12 cellular contexts compared by ENCODE assay signal in genomic region chr3:55481918-55482495, GRCh38. TPM values are rescaled to one million over a fixed set of nuclear protein-coding genes. Genes with fewer than 3 reads are reported as not detected.
A peak's percentile ranks its signal among the peaks of the same experiment; 100 is the strongest.
DNase-seq lines count a peak whose midpoint lies in the region; ATAC-seq, FAIRE-seq and TF ChIP-seq lines count a peak whose summit lies in the region.
"Had no signal": no experiment of that assay in that cellular context is flagged by ENCODE, and none has a peak within 500 bp of the region (broad histone marks: within the 10 kb centered on the region; RNA-seq: fewer than 3 reads in every experiment).

No MANE protein-coding gene starts in this region.

- peak overlapping the region in 1 of 2 experiments; percentile 77; a peak in 1 of 4 replicates for H3K27ac ChIP-seq in SK-N-SH (ENCODE audit: low read depth in 2 of 2, low read length in 1 of 2)
- no peak overlapping the region for H3K27ac ChIP-seq in H1 (ENCODE audit: low read depth, low read length)
- H3K27ac ChIP-seq in upper lobe of left lung: no peak overlapping the region
- no peak overlapping the region for H3K27ac ChIP-seq in MM.1S (ENCODE audit: low read length)

- no peak overlapping the region for H4K5ac ChIP-seq in H1 (ENCODE audit: insufficient read length, low read depth, low read length)

- no peak overlapping the region for H2BK15ac ChIP-seq in H1 (ENCODE audit: low read length)

- H3K23me2 ChIP-seq in H1 (ENCODE audit: low read depth, low read length): peaks cover 41% of the 10 kb centered on the region

- TF ChIP-seq POLR2A in H1 (IDR thresholded peaks at IDR 0.05; ENCODE audit: control extremely low read depth in 1 of 2, low read depth in 2 of 2, low read length in 2 of 2): no peak
- no peak for TF ChIP-seq POLR2A in upper lobe of left lung (IDR thresholded peaks at IDR 0.05)

- H2AK5ac ChIP-seq in H1 (ENCODE audit: low read depth, low read length): no peak overlapping the region

- no peak overlapping the region for H2BK20ac ChIP-seq in H1 (ENCODE audit: low read length)

- no peak overlapping the region for H3K14ac ChIP-seq in H1 (ENCODE audit: insufficient read length)

- H2BK12ac ChIP-seq in H1 (ENCODE audit: low read depth, low read length): peak overlapping the region; percentile 27; the same call in 1 of the 2 replicates

- H3K4me2 ChIP-seq in SK-N-SH (peak overlapping the region; percentile 80), H1 (ENCODE audit: insufficient read depth in 1 of 2, low read depth in 2 of 2, low read length in 2 of 2) (peak overlapping the region; percentile 99), MM.1S (ENCODE audit: low read depth, low read length) (no peak overlapping the region)

- H3F3A ChIP-seq in SK-N-SH (replicated peaks; ENCODE audit: insufficient read depth): peaks cover 4% of the 10 kb centered on the region
- no peaks in the 10 kb centered on the region; the same call in 1 of the 2 replicates for H3F3A ChIP-seq in MM.1S (ENCODE audit: insufficient read depth, low read length)

- H3K27me3 ChIP-seq in SK-N-SH (ENCODE audit: insufficient read depth): no peaks in the 10 kb centered on the region
- peaks cover 30 to 77% (median 60%) of the 10 kb centered on the region in 4 experiments for H3K27me3 ChIP-seq in H1 (replicated peaks in 1 of 4; ENCODE audit: control insufficient read depth in 3 of 4, extremely low read depth in 1 of 4, insufficient read depth in 3 of 4, low read length in 3 of 4)
- peaks cover 0 to 5% (median 1%) of the 10 kb centered on the region in 4 donors for H3K27me3 ChIP-seq in upper lobe of left lung
- no peaks in the 10 kb centered on the region for H3K27me3 ChIP-seq in MM.1S (replicated peaks; ENCODE audit: insufficient read depth, low read length)

- H3K9me3 Mint-ChIP-seq in mesothelial cell of epicardium: no peaks in the 10 kb centered on the region
- H3K9me3 Mint-ChIP-seq: activated naive CD8-positive, alpha-beta T cell treated with anti-CD3 and anti-CD28 coated beads, Interleukin-2, amount 10 ng/mL, durations not matched to agents 7 days and 5 days; memory B cell had no signal

- peaks cover 21% of the 10 kb centered on the region for H3K27me3 Mint-ChIP-seq in mesothelial cell of epicardium (ENCODE audit: low read depth)

- no peak for TF ChIP-seq RAD21 in SK-N-SH (IDR thresholded peaks at IDR 0.05; ENCODE audit: low read length)
- TF ChIP-seq RAD21 in H1 (IDR thresholded peaks at IDR 0.05 in 1 of 2, conservative IDR thresholded peaks at IDR 0.05 in 1 of 2; ENCODE audit: low read depth in 2 of 2, low read length in 2 of 2): no peak

- no peak overlapping the region for H3K23ac ChIP-seq in H1 (ENCODE audit: insufficient read length)

- H3K4ac ChIP-seq in H1 (replicated peaks; ENCODE audit: insufficient read length, low read depth, low read length): no peak overlapping the region

- H3K56ac ChIP-seq in H1 (replicated peaks; ENCODE audit: insufficient read length, low read depth, low read length): no peak overlapping the region

- H4K20me1 ChIP-seq in SK-N-SH (ENCODE audit: insufficient read depth) (no peaks in the 10 kb centered on the region), H1 (replicated peaks in 1 of 2; ENCODE audit: control insufficient read depth in 1 of 2, insufficient read depth in 2 of 2, low read length in 2 of 2) (peaks cover 5 to 12% of the 10 kb centered on the region in 2 experiments), MM.1S (ENCODE audit: insufficient read depth, low read length) (no peaks in the 10 kb centered on the region)

- peak overlapping the region; percentile 77 for H3K27ac Mint-ChIP-seq in mesothelial cell of epicardium
- H3K27ac Mint-ChIP-seq: activated naive CD8-positive, alpha-beta T cell treated with anti-CD3 and anti-CD28 coated beads, Interleukin-2, amount 10 ng/mL, durations not matched to agents 7 days and 5 days; memory B cell had no signal

- H3K9me2 ChIP-seq in SK-N-SH: no peaks in the 10 kb centered on the region
- H3K9me2 ChIP-seq in MM.1S (replicated peaks; ENCODE audit: insufficient read depth, low read length): no peaks in the 10 kb centered on the region

- H2AFZ ChIP-seq in SK-N-SH (ENCODE audit: low read depth) (no peak overlapping the region), H1 (ENCODE audit: low read length) (no peak overlapping the region; the same call in 1 of the 2 replicates), MM.1S (ENCODE audit: low read length) (no peak overlapping the region)

- H3K18ac ChIP-seq in H1 (ENCODE audit: extremely low read depth, low read length): peak overlapping the region; percentile 71

- H2BK5ac ChIP-seq in H1 (ENCODE audit: low read depth, low read length): peak overlapping the region; percentile 24; the same call in 1 of the 2 replicates

- H3K4me3 ChIP-seq in SK-N-SH (ENCODE audit: low read depth in 2 of 2, low read length in 1 of 2) (peak overlapping the region in 1 of 2 experiments; percentile 68; a peak in 2 of 4 replicates), H1 (ENCODE audit: extremely low read depth in 1 of 4, insufficient read depth in 2 of 4, low read depth in 3 of 4, low read length in 4 of 4) (peak overlapping the region; percentile 45 to 90 (median 57)), upper lobe of left lung (peak overlapping the region in 3 of 4 donors; percentile 32 to 38 (median 37)), MM.1S (ENCODE audit: low read length) (no peak overlapping the region)

- H3K4me1 Mint-ChIP-seq in mesothelial cell of epicardium: peaks cover 72% of the 10 kb centered on the region

- H4K91ac ChIP-seq in H1 (replicated peaks; ENCODE audit: insufficient read length, low read length): no peak overlapping the region

- H3K4me1 ChIP-seq in SK-N-SH (ENCODE audit: control insufficient read depth in 1 of 2, insufficient read depth in 2 of 2, low read depth in 1 of 2, low read length in 1 of 2) (peaks cover 3 to 22% of the 10 kb centered on the region in 2 experiments; a peak in 2 of 4 replicates), H1 (replicated peaks in 1 of 4; ENCODE audit: control insufficient read depth in 3 of 4, insufficient read depth in 4 of 4, low read length in 3 of 4) (peaks cover 0 to 20% (median 9%) of the 10 kb centered on the region in 4 experiments; a peak in 6 of 7 replicates), upper lobe of left lung (peaks cover 5 to 38% (median 24%) of the 10 kb centered on the region in 4 donors), MM.1S (ENCODE audit: low read length) (no peaks in the 10 kb centered on the region)

- no peak overlapping the region for H4K8ac ChIP-seq in H1 (ENCODE audit: extremely low read depth, insufficient read depth, low read length)

- no peak for ATAC-seq in SK-N-SH treated with all-trans-retinoic acid at 6 μM for 48 hours
- ATAC-seq in upper lobe of left lung (ENCODE audit: low FRiP score in 2 of 2): no peak
- ATAC-seq in GM19324 (IDR thresholded peaks at IDR 0.05; ENCODE audit: low FRiP score, unreplicated experiment): no peak

- FAIRE-seq in H1 (lab: Jason Lieb, UNC): no peak
- FAIRE-seq: A204.1 had no signal

- H3K36me3 ChIP-seq in SK-N-SH (replicated peaks in 1 of 2; ENCODE audit: control insufficient read depth in 1 of 2, insufficient read depth in 2 of 2, low read length in 1 of 2) (peaks cover 15 to 20% of the 10 kb centered on the region in 2 experiments), H1 (ENCODE audit: control insufficient read depth in 2 of 4, insufficient read depth in 4 of 4, low read length in 3 of 4) (0 out of 8 replicates have a peak, but pooled peaks cover 0 to 2% (median 0%) of the 10 kb centered on the region in 4 experiments), upper lobe of left lung (no peaks in the 10 kb centered on the region), MM.1S (replicated peaks; ENCODE audit: insufficient read depth, low read length) (no peaks in the 10 kb centered on the region)

- H3K79me2 ChIP-seq in SK-N-SH (ENCODE audit: insufficient read depth) (peaks cover 99% of the 10 kb centered on the region), H1 (ENCODE audit: control insufficient read depth in 1 of 2, insufficient read depth in 2 of 2, low read length in 2 of 2) (no peaks in the 10 kb centered on the region), MM.1S (ENCODE audit: low read length) (no peaks in the 10 kb centered on the region)

- no peak for TF ChIP-seq CTCF in SK-N-SH (IDR thresholded peaks at IDR 0.05)
- no peak for TF ChIP-seq CTCF in H1 (IDR thresholded peaks at IDR 0.05; ENCODE audit: control extremely low read depth in 1 of 3, insufficient read depth in 1 of 3, low read depth in 1 of 3, low read length in 3 of 3)
- TF ChIP-seq CTCF in mesothelial cell of epicardium (IDR thresholded peaks at IDR 0.05; ENCODE audit: unreplicated experiment): peak; percentile 32
- TF ChIP-seq CTCF in upper lobe of left lung (IDR thresholded peaks at IDR 0.05): no peak
- no peak for TF ChIP-seq CTCF in MM.1S (IDR thresholded peaks at IDR 0.05; ENCODE audit: low read length)

- H3K4me3 Mint-ChIP-seq in mesothelial cell of epicardium: peak overlapping the region; percentile 97
- H3K4me3 Mint-ChIP-seq: activated naive CD8-positive, alpha-beta T cell treated with anti-CD3 and anti-CD28 coated beads, Interleukin-2, amount 10 ng/mL, durations not matched to agents 7 days and 5 days; memory B cell had no signal

- no peaks in the 10 kb centered on the region for H3K79me1 ChIP-seq in H1 (ENCODE audit: low read depth, low read length)

- H3K9ac ChIP-seq in SK-N-SH (peak overlapping the region; percentile 79), H1 (replicated peaks in 1 of 4; ENCODE audit: extremely low read depth in 1 of 4, low read depth in 3 of 4, low read length in 3 of 4) (no peak overlapping the region), MM.1S (ENCODE audit: low read length) (no peak overlapping the region)

- DNase-seq in SK-N-SH (no peak), H1 (ENCODE audit: low read depth in 1 of 2, low spot score in 2 of 2) (no peak), mesothelial cell of epicardium (ENCODE audit: low spot score in 2 of 2, unreplicated experiment in 2 of 2) (no peak), upper lobe of left lung (peak in 1 of 2 donors; percentile 74), MM.1S (no peak)
- DNase-seq in activated CD8-positive, alpha-beta memory T cell treated with anti-CD3 and anti-CD28 coated beads, Interleukin-2, amount 50 U/mL, for 4 hours: no peak
- DNase-seq: activated naive CD8-positive, alpha-beta T cell treated with anti-CD3 and anti-CD28 coated beads, Interleukin-2, amount 10 ng/mL, durations not matched to agents 7 days and 5 days; NCI-H2029 treated with DMSO at 0.1 percent for 48 hours had no signal

- CTCF ChIA-PET in SK-N-SH (lab: Yijun Ruan, JAX): interaction anchor here (1.6 kb wide), 1 partner anchor 770 kb away, joined by 3 read pairs; no protein-coding TSS in a partner anchor
- CTCF ChIA-PET in H1 (lab: Charles Lee; ENCODE audit: partially characterized antibody): interaction anchor here (0.7 to 1.1 kb wide), 2 partner anchors 153 to 400 kb away, joined by 3 read pairs; no protein-coding TSS in a partner anchor

- peaks cover 12% of the 10 kb centered on the region for H3K36me3 Mint-ChIP-seq in mesothelial cell of epicardium

- POLR2A ChIA-PET in SK-N-SH (lab: Yijun Ruan, JAX): no interaction called here
- POLR2A ChIA-PET in H1 (lab: Charles Lee; ENCODE audit: partially characterized antibody): interaction anchor here (1.0 to 1.6 kb wide), 2 partner anchors 8 to 10 kb away, joined by 3 to 4 read pairs; no protein-coding TSS in a partner anchor

- H2BK120ac ChIP-seq in H1 (replicated peaks; ENCODE audit: low read depth, low read length): no peak overlapping the region

- no peaks in the 10 kb centered on the region for H3K9me3 ChIP-seq in SK-N-SH
- H3K9me3 ChIP-seq in H1 (ENCODE audit: insufficient read depth in 2 of 2, low read depth in 1 of 2, low read length in 1 of 2): no peaks in the 10 kb centered on the region
- H3K9me3 ChIP-seq in upper lobe of left lung: no peaks in the 10 kb centered on the region
- no peaks in the 10 kb centered on the region for H3K9me3 ChIP-seq in MM.1S (replicated peaks; ENCODE audit: insufficient read depth, low read length)

- 96% methylated on average over 20 of the region's 30 CpGs for WGBS in SK-N-SH (ENCODE audit: low lambda C conversion rate)
- 2% methylated on average over 27 of the region's 30 CpGs; no CpG with 5 or more reads in 1 of the 2 experiments for WGBS in H1 (ENCODE audit: extremely low coverage in 1 of 2, insufficient coverage in 1 of 2, insufficient read length in 1 of 2, insufficient replicate concordance in 2 of 2, low coverage in 1 of 2, low lambda C conversion rate in 2 of 2, missing lambda C conversion rate in 1 of 2), 2 experiments
- 17 to 25% methylated on average over 18 to 30 of the region's 30 CpGs for WGBS in upper lobe of left lung, 2 donors

- TF ChIP-seq EP300 in SK-N-SH (IDR thresholded peaks at IDR 0.05; ENCODE audit: borderline replicate concordance in 1 of 2, low read depth in 1 of 2, low read length in 1 of 2): no peak
- TF ChIP-seq EP300 in H1 (IDR thresholded peaks at IDR 0.05; ENCODE audit: borderline replicate concordance in 1 of 2, low read depth in 2 of 2, low read length in 2 of 2): no peak
- TF ChIP-seq EP300 in upper lobe of left lung (IDR thresholded peaks at IDR 0.05): no peak

RNA-seq across cellular contexts. Expression of gene WNT5A, which starts 5.1 kb away (rescaled TPM):
- 27.1 and 30.7 TPM in 2 replicates for polyA plus RNA-seq in SK-N-SH (2012; rRNA removed)
- polyA plus RNA-seq in SK-N-SH (2012; cell fraction: cytosol; rRNA removed): 13.5 and 23.5 TPM in 2 replicates
- 57.8 and 62.1 TPM in 2 replicates for polyA plus RNA-seq in SK-N-SH (2012; cell fraction: nucleus; rRNA removed)
- total RNA-seq in H1 (2021; fragmentation: NEBNext Ultra II Directional; extraction: Animal tissue kit (Norgen Biotek cat#: 25700)): 3.3 and 5.6 TPM in 2 replicates
- polyA plus RNA-seq in H1 (2011; rRNA removed): 3.9 and 4.2 TPM in 2 replicates
- polyA plus RNA-seq in H1 (2011; cell fraction: cytosol; rRNA removed): 2.8 TPM
- polyA plus RNA-seq in H1 (2011; cell fraction: nucleus; rRNA removed): 8.1 TPM
- 2.7 to 4.3 TPM (median 3.2 TPM) in 4 replicates for polyA plus RNA-seq in H1 (2012, experiment 1 of 2)
- polyA plus RNA-seq in H1 (2012, experiment 2 of 2): 0.49 TPM
- polyA plus RNA-seq in H1 (2013, experiment 1 of 2): 2.2 TPM
- 2.2 TPM for polyA plus RNA-seq in H1 (2013, experiment 2 of 2)
- polyA minus RNA-seq in H1 (2011; rRNA and poly(A)+ RNA removed): 6.5 and 13.0 TPM in 2 replicates
- polyA minus RNA-seq in H1 (2011; cell fraction: cytosol; rRNA and poly(A)+ RNA removed): 10.1 TPM
- 12.2 TPM for polyA minus RNA-seq in H1 (2011; cell fraction: nucleus; rRNA and poly(A)+ RNA removed)
- total RNA-seq in mesothelial cell of epicardium: 59.0 to 63.8 TPM (median 61.7 TPM) in 3 replicates
- 10 to 100 TPM; 22.1 to 36.2 (median 28.0) TPM for total RNA-seq in upper lobe of left lung
- total RNA-seq: activated naive CD8-positive, alpha-beta T cell treated with anti-CD3 and anti-CD28 coated beads, Interleukin-2, amount 10 ng/mL, durations not matched to agents 7 days and 5 days had no signal
